ENCODE assay signal across 15 cellular contexts in the genomic region with DNA sequence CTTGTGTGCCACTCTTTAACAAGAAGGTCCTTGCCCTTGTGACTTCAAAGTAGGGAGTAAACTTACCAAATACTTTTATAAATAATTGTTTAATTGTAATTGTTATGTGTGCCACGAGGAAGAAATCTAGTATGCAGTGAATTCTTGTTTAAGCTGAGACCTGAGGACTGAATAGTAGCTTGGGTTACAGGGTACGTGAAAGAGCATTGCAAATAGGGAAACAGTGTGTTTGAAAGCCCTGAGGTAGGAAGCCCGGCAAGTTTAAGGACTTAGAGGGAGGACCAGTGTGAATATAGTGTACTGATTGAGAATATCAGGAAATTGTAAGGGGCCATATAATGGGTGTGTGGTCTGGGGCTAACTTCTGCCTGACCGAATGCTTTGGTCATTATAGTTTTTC. TPM values are rescaled to one million over a fixed set of nuclear protein-coding genes. Genes with fewer than 3 reads are reported as not detected.
DNase-seq lines count a peak whose midpoint lies in the region; ATAC-seq and TF ChIP-seq lines count a peak whose summit lies in the region.
"Had no signal": no experiment of that assay in that cellular context is flagged by ENCODE, and none has a peak within 500 bp of the region (broad histone marks: within the 10 kb centered on the region; RNA-seq: fewer than 3 reads in every experiment).

No MANE protein-coding gene starts in this region.

- TF ChIP-seq CTCF in HCT116 (IDR thresholded peaks at IDR 0.05 in 2 of 3, conservative IDR thresholded peaks at IDR 0.05 in 1 of 3; ENCODE audit: borderline replicate concordance in 1 of 3, insufficient read depth in 1 of 3, low read depth in 2 of 3, low read length in 2 of 3) (no peak), smooth muscle cell (IDR thresholded peaks at IDR 0.05; ENCODE audit: borderline replicate concordance, insufficient read depth, poor library complexity, severe bottlenecking) (no peak), lower lobe of right lung (IDR thresholded peaks at IDR 0.05) (no peak)

- POLR2A ChIA-PET in HCT116 (lab: Charles Lee), result interaction anchor here (0.8 to 1.0 kb wide), 2 partner anchors 10 to 22 kb away, joined by 3 read pairs; no protein-coding TSS in a partner anchor
- POLR2A ChIA-PET in activated CD8-positive, alpha-beta T cell treated with anti-CD3 and anti-CD28 coated beads, Interleukin-2, amount 10 ng/mL, durations not matched to agents 7 days and 5 days (lab: Charles Lee), result no interaction called here

- 72% methylated on average over 4 of the region's 4 CpGs for WGBS in smooth muscle cell (ENCODE audit: low lambda C conversion rate)

- intact Hi-C loops in HCT116 (cut with micrococcal nuclease), result no loop called here
- intact Hi-C loops in left colon (cut with DNase I, micrococcal nuclease), result no loop called here
- intact Hi-C loops in lower lobe of right lung (cut with DNase I), result no loop called here

- peaks cover 7% of the 10 kb centered on the region for H3F3A ChIP-seq in smooth muscle cell (ENCODE audit: low read depth)

- H3K4me1 Mint-ChIP-seq in activated CD8-positive, alpha-beta T cell treated with anti-CD3 and anti-CD28 coated beads, Interleukin-2, amount 10 ng/mL, durations not matched to agents 7 days and 5 days (ENCODE audit: low read depth), result no peaks in the 10 kb centered on the region

- H4K20me1 ChIP-seq in HCT116 (ENCODE audit: insufficient read depth) (no peaks in the 10 kb centered on the region), smooth muscle cell (ENCODE audit: low read depth) (peaks cover 4% of the 10 kb centered on the region)

- H3K27ac ChIP-seq in HCT116 (ENCODE audit: low read depth, low read length), result peak overlapping the region; percentile 67
- H3K27ac ChIP-seq in smooth muscle cell (ENCODE audit: low read depth), result peak overlapping the region; percentile 20
- H3K27ac ChIP-seq in lower lobe of right lung, result no peak overlapping the region

- H3K9ac ChIP-seq in HCT116 (ENCODE audit: low read length) (peak overlapping the region; percentile 30; the same call in 1 of the 2 replicates), adipocyte (ENCODE audit: low read length) (no peak overlapping the region), smooth muscle cell (ENCODE audit: low read depth) (no peak overlapping the region)

- no peaks in the 10 kb centered on the region for H3K9me2 ChIP-seq in HCT116 (ENCODE audit: insufficient read depth)

- no peak overlapping the region for H3K4me3 Mint-ChIP-seq in activated CD8-positive, alpha-beta T cell treated with anti-CD3 and anti-CD28 coated beads, Interleukin-2, amount 10 ng/mL, durations not matched to agents 7 days and 5 days
- H3K4me3 Mint-ChIP-seq: activated naive CD8-positive, alpha-beta T cell treated with anti-CD3 and anti-CD28 coated beads, Interleukin-2, amount 10 ng/mL, durations not matched to agents 7 days and 5 days; natural killer cell treated with Interleukin-12 subunit alpha and Interleukin-12 subunit beta and Interleukin-15 and Interleukin-18, amount 100 ng/mL, for 72 hours had no signal

- DNase-seq in HCT116 (ENCODE audit: low read depth, low spot score) (no peak), adipocyte (ENCODE audit: low read depth) (no peak), left colon (no peak), smooth muscle cell (lab: John Stamatoyannopoulos, UW; ENCODE audit: unreplicated experiment) (no peak), cerebellum (ENCODE audit: low spot score) (no peak), hypothalamus (lab: John Stamatoyannopoulos, UW) (no peak), lower lobe of right lung (no peak)
- no peak for DNase-seq in activated CD8-positive, alpha-beta T cell treated with anti-CD3 and anti-CD28 coated beads, Interleukin-2, amount 10 ng/mL, durations not matched to agents 7 days and 5 days
- DNase-seq: activated CD4-positive, CD25-positive, alpha-beta regulatory T cell treated with anti-CD3 and anti-CD28 coated beads, Interleukin-2, amount 50 U/mL, for 72 hours; activated naive CD8-positive, alpha-beta T cell treated with anti-CD3 and anti-CD28 coated beads, Interleukin-2, amount 10 ng/mL, durations not matched to agents 7 days and 5 days; NCI-H187 treated with DMSO at 0.1 percent for 48 hours; NCI-H524 treated with DMSO at 0.1 percent for 48 hours; right cardiac atrium had no signal

- H3K4me1 ChIP-seq in HCT116 (ENCODE audit: control insufficient read depth in 1 of 2, insufficient read depth in 2 of 2, low read length in 2 of 2), result peaks cover 20 to 26% of the 10 kb centered on the region in 2 experiments; a peak in 3 of 4 replicates
- peaks cover 9% of the 10 kb centered on the region for H3K4me1 ChIP-seq in adipocyte (ENCODE audit: control insufficient read depth, insufficient read depth, low read length)
- peaks cover 19% of the 10 kb centered on the region for H3K4me1 ChIP-seq in smooth muscle cell (ENCODE audit: low read depth)
- H3K4me1 ChIP-seq in lower lobe of right lung, result peaks cover 26% of the 10 kb centered on the region

- no TSS peak for BruUV-seq in HCT116 (replicated peaks; lab: Mats Ljungman, UMichigan)

- H3K9me3 ChIP-seq in HCT116 (ENCODE audit: control insufficient read depth in 1 of 2, insufficient read depth in 1 of 2, low read depth in 1 of 2, low read length in 2 of 2) (no peaks in the 10 kb centered on the region), adipocyte (ENCODE audit: control insufficient read depth, low read length) (no peaks in the 10 kb centered on the region), smooth muscle cell (replicated peaks; ENCODE audit: low read depth) (no peaks in the 10 kb centered on the region), lower lobe of right lung (no peaks in the 10 kb centered on the region)

- CTCF ChIA-PET in HCT116 (lab: Charles Lee), result interaction anchor here (1.0 kb wide), 1 partner anchor 216 kb away, joined by 3 read pairs; no protein-coding TSS in a partner anchor
- CTCF ChIA-PET in activated CD8-positive, alpha-beta T cell treated with anti-CD3 and anti-CD28 coated beads, Interleukin-2, amount 10 ng/mL, durations not matched to agents 7 days and 5 days (lab: Charles Lee), result no interaction called here

- peak; percentile 49 for ATAC-seq in HCT116
- ATAC-seq in left colon, result peak; percentile 52
- ATAC-seq in activated CD8-positive, alpha-beta T cell treated with anti-CD3 and anti-CD28 coated beads, Interleukin-2, amount 10 ng/mL, durations not matched to agents 7 days and 5 days, result no peak
- ATAC-seq in lower lobe of right lung, result no peak
- ATAC-seq: natural killer cell treated with Interleukin-12 subunit alpha and Interleukin-12 subunit beta and Interleukin-15 and Interleukin-18, amount 100 ng/mL, for 72 hours; Panc1 had no signal

- no peaks in the 10 kb centered on the region for H3K9me3 Mint-ChIP-seq in activated CD8-positive, alpha-beta T cell treated with anti-CD3 and anti-CD28 coated beads, Interleukin-2, amount 10 ng/mL, durations not matched to agents 7 days and 5 days (ENCODE audit: insufficient read depth)
- H3K9me3 Mint-ChIP-seq: activated naive CD8-positive, alpha-beta T cell treated with anti-CD3 and anti-CD28 coated beads, Interleukin-2, amount 10 ng/mL, durations not matched to agents 7 days and 5 days; natural killer cell treated with Interleukin-12 subunit alpha and Interleukin-12 subunit beta and Interleukin-15 and Interleukin-18, amount 100 ng/mL, for 72 hours had no signal

- H3K36me3 ChIP-seq in HCT116 (ENCODE audit: control insufficient read depth in 1 of 2, insufficient read depth in 2 of 2, low read length in 2 of 2) (no peaks in the 10 kb centered on the region), adipocyte (ENCODE audit: control insufficient read depth, insufficient read depth, low read length, severe bottlenecking) (no peaks in the 10 kb centered on the region), smooth muscle cell (ENCODE audit: low read depth) (no peaks in the 10 kb centered on the region), lower lobe of right lung (no peaks in the 10 kb centered on the region)

- no peak overlapping the region for H3K27ac Mint-ChIP-seq in activated CD8-positive, alpha-beta T cell treated with anti-CD3 and anti-CD28 coated beads, Interleukin-2, amount 10 ng/mL, durations not matched to agents 7 days and 5 days
- H3K27ac Mint-ChIP-seq: activated naive CD8-positive, alpha-beta T cell treated with anti-CD3 and anti-CD28 coated beads, Interleukin-2, amount 10 ng/mL, durations not matched to agents 7 days and 5 days; natural killer cell treated with Interleukin-12 subunit alpha and Interleukin-12 subunit beta and Interleukin-15 and Interleukin-18, amount 100 ng/mL, for 72 hours had no signal

- peak overlapping the region; percentile 48 for H3K4me2 ChIP-seq in HCT116 (ENCODE audit: low read length)
- peak overlapping the region; percentile 12 for H3K4me2 ChIP-seq in smooth muscle cell

- RAD21 ChIA-PET in HCT116 (lab: Charles Lee; ENCODE audit: low non-redundant PET in 1 of 2, low total read pairs in 2 of 2, uncharacterized antibody in 2 of 2, unreplicated experiment in 2 of 2), result no interaction called here

- no peaks in the 10 kb centered on the region for H3K27me3 ChIP-seq in HCT116 (ENCODE audit: insufficient read depth, low read length)
- H3K27me3 ChIP-seq in adipocyte (replicated peaks; ENCODE audit: control insufficient read depth, insufficient read depth, low read length), result no peaks in the 10 kb centered on the region
- H3K27me3 ChIP-seq in smooth muscle cell (ENCODE audit: low read depth), result no peaks in the 10 kb centered on the region
- H3K27me3 ChIP-seq in lower lobe of right lung (ENCODE audit: low read depth), result no peaks in the 10 kb centered on the region

- 0 out of 4 replicates have a peak overlapping the region, but pooled peaks of 1 of the 2 experiments have one; percentile 5 for H3K4me3 ChIP-seq in HCT116 (replicated peaks in 1 of 2; ENCODE audit: low read depth in 1 of 2, low read length in 2 of 2)
- H3K4me3 ChIP-seq in adipocyte (ENCODE audit: low read length), result peak overlapping the region; percentile 31
- H3K4me3 ChIP-seq in smooth muscle cell, result peak overlapping the region; percentile 34
- no peak overlapping the region for H3K4me3 ChIP-seq in lower lobe of right lung

- H3K27me3 Mint-ChIP-seq in activated CD8-positive, alpha-beta T cell treated with anti-CD3 and anti-CD28 coated beads, Interleukin-2, amount 10 ng/mL, durations not matched to agents 7 days and 5 days (ENCODE audit: low read depth), result no peaks in the 10 kb centered on the region
- H3K27me3 Mint-ChIP-seq: activated naive CD8-positive, alpha-beta T cell treated with anti-CD3 and anti-CD28 coated beads, Interleukin-2, amount 10 ng/mL, durations not matched to agents 7 days and 5 days; natural killer cell treated with Interleukin-12 subunit alpha and Interleukin-12 subunit beta and Interleukin-15 and Interleukin-18, amount 100 ng/mL, for 72 hours had no signal

- H3K36me3 Mint-ChIP-seq in activated CD8-positive, alpha-beta T cell treated with anti-CD3 and anti-CD28 coated beads, Interleukin-2, amount 10 ng/mL, durations not matched to agents 7 days and 5 days (ENCODE audit: low read depth), result no peaks in the 10 kb centered on the region
- H3K36me3 Mint-ChIP-seq: natural killer cell treated with Interleukin-12 subunit alpha and Interleukin-12 subunit beta and Interleukin-15 and Interleukin-18, amount 100 ng/mL, for 72 hours had no signal

- no peak for TF ChIP-seq RAD21 in HCT116 (IDR thresholded peaks at IDR 0.05; ENCODE audit: low read depth)

- H3K79me2 ChIP-seq in HCT116 (ENCODE audit: insufficient read depth, low read length) (peaks cover 62% of the 10 kb centered on the region), smooth muscle cell (ENCODE audit: low read depth) (peaks cover 43% of the 10 kb centered on the region)

- H2AFZ ChIP-seq in HCT116 (ENCODE audit: low read depth, low read length, poor library complexity, severe bottlenecking) (no peak overlapping the region), smooth muscle cell (ENCODE audit: low read depth) (no peak overlapping the region)

- TF ChIP-seq POLR2A in HCT116 (IDR thresholded peaks at IDR 0.05; ENCODE audit: borderline replicate concordance, extremely low read depth, insufficient read depth, insufficient read length), result no peak

RNA-seq across cellular contexts. Expression of gene PHLPP1, which starts 26.2 kb away (rescaled TPM):
- 14.7 TPM for total RNA-seq in HCT116 (2021; ENCODE audit: unreplicated experiment)
- 6.7 TPM in 2 replicates for polyA plus RNA-seq in HCT116 (2012)
- total RNA-seq in left colon, result 10 to 100 TPM; 21.4 to 22.9 TPM
- total RNA-seq in smooth muscle cell, result 4.3 and 5.3 TPM in 2 replicates
- polyA plus RNA-seq in smooth muscle cell, result 1.1 and 3.1 TPM in 2 replicates
- 1 to 10 TPM; 2.9 to 3.5 TPM for total RNA-seq in activated CD8-positive, alpha-beta T cell treated with anti-CD3 and anti-CD28 coated beads, Interleukin-2, amount 10 ng/mL, durations not matched to agents 7 days and 5 days
- 23.5 TPM for total RNA-seq in cerebellum
- total RNA-seq in lower lobe of right lung, result 12.6 TPM

Comparison
In these comparisons a context has a peak if more than half of its experiments do, and no peak if none do; other contexts are left out.
1. ATAC-seq: peak in HCT116 (single experiment) and left colon (single experiment); none in activated CD8-positive, alpha-beta T cell treated with anti-CD3 and anti-CD28 coated beads, Interleukin-2, amount 10 ng/mL, durations not matched to agents 7 days and 5 days (single experiment) and lower lobe of right lung (0 of 2).